In genomic region chr5:149828161-149829011, GRCh38 we compare ENCODE assay signal across 8 cellular contexts.
DNase-seq lines count a peak whose midpoint lies in the region; ATAC-seq, FAIRE-seq and TF ChIP-seq lines count a peak whose summit lies in the region.

No MANE protein-coding gene starts in this region.

- peak; percentile 73 for ATAC-seq in Right ventricle myocardium superior (ENCODE audit: poor library complexity)

- TF ChIP-seq CTCF in NB4 (IDR thresholded peaks at IDR 0.05; ENCODE audit: low read depth, low read length), result peak; percentile 82

- intact Hi-C loops in Right ventricle myocardium superior (cut with DNase I) (loop anchor here (1.0 to 10.0 kb wide), 3 partner anchors 94 to 191 kb away; partner anchors contain the start of gene PPARGC1B), posterior vena cava (cut with DNase I) (loop anchor here in 1 of 2 donors (5.0 kb wide), 3 partner anchors 96 to 191 kb away; partner anchors contain the start of gene PPARGC1B)

- peak; percentile 96 for DNase-seq in ELF-1 (ENCODE audit: low read depth, low spot score)
- peak; percentile 82 for DNase-seq in H54 (ENCODE audit: insufficient read length, low spot score)
- peak; percentile 92 for DNase-seq in NB4 (ENCODE audit: low read depth)
- peak; percentile 85 for DNase-seq in SKM-1 (lab: John Stamatoyannopoulos, UW; ENCODE audit: unreplicated experiment)
- DNase-seq in activated naive CD4-positive, alpha-beta T cell treated with anti-CD3 and anti-CD28 coated beads, Interleukin-2, amount 50 U/mL, for 16 hours, result peak; percentile 80
- DNase-seq in Right ventricle myocardium superior, result peak; percentile 91
- DNase-seq in posterior vena cava (ENCODE audit: low spot score), result peak; percentile 96
- DNase-seq in ureter (ENCODE audit: low spot score), result peak; percentile 91

- TF ChIP-seq POLR2A in H54 (IDR thresholded peaks at IDR 0.05; ENCODE audit: low read depth, low read length) (no peak), NB4 (IDR thresholded peaks at IDR 0.05; ENCODE audit: extremely low read depth, insufficient read length) (no peak)

- H3K4me3 ChIP-seq in NB4 (ENCODE audit: low read depth, low read length), result no peak overlapping the region

- FAIRE-seq in H54 (lab: Jason Lieb, UNC), result peak; percentile 76
